10 cellular contexts compared by ENCODE assay signal in genomic region chr16:11557811-11558210, GRCh38. TPM values are rescaled to one million over a fixed set of nuclear protein-coding genes. Genes with fewer than 3 reads are reported as not detected.
DNase-seq lines count a peak whose midpoint lies in the region; ATAC-seq and TF ChIP-seq lines count a peak whose summit lies in the region.
"Had no signal": no experiment of that assay in that cellular context is flagged by ENCODE, and none has a peak within 500 bp of the region (broad histone marks: within the 10 kb centered on the region; RNA-seq: fewer than 3 reads in every experiment).

No MANE protein-coding gene starts in this region.

- ATAC-seq in CD8-positive, alpha-beta T cell: no peak
- no peak for ATAC-seq in HG03354 (IDR thresholded peaks at IDR 0.05; ENCODE audit: poor library complexity, severe bottlenecking, unreplicated experiment)
- ATAC-seq: activated naive CD4-positive, alpha-beta T cell treated with anti-CD3 and anti-CD28 coated beads, Interleukin-2, amount 50 U/mL, for 72 hours had no signal

- peaks cover 68% of the 10 kb centered on the region for H3K4me1 ChIP-seq in CD8-positive, alpha-beta T cell (ENCODE audit: insufficient read depth, low read length)
- peaks cover 75% of the 10 kb centered on the region for H3K4me1 ChIP-seq in left ventricle myocardium inferior

- TF ChIP-seq CTCF in CD8-positive, alpha-beta T cell (IDR thresholded peaks at IDR 0.05): no peak
- TF ChIP-seq CTCF in left ventricle myocardium inferior (IDR thresholded peaks at IDR 0.05; ENCODE audit: borderline replicate concordance): no peak

- H3K27ac Mint-ChIP-seq in CD8-positive, alpha-beta T cell: peak overlapping the region; percentile 93
- H3K27ac Mint-ChIP-seq in activated CD4-positive, alpha-beta memory T cell treated with anti-CD3 and anti-CD28 coated beads for 36 hours: peak overlapping the region; percentile 33

- CTCF ChIA-PET in CD8-positive, alpha-beta T cell (lab: Charles Lee): interaction anchor here (0.5 to 0.9 kb wide), 2 partner anchors 26 to 59 kb away, joined by 3 to 7 read pairs; no protein-coding TSS in a partner anchor
- CTCF ChIA-PET in activated CD4-positive, alpha-beta memory T cell treated with anti-CD3 and anti-CD28 coated beads for 36 hours (lab: Charles Lee): no interaction called here

- no peaks in the 10 kb centered on the region for H3K27me3 Mint-ChIP-seq in CD8-positive, alpha-beta T cell (ENCODE audit: low read depth)
- H3K27me3 Mint-ChIP-seq in activated CD4-positive, alpha-beta memory T cell treated with anti-CD3 and anti-CD28 coated beads for 36 hours: no peaks in the 10 kb centered on the region

- peaks cover 59% of the 10 kb centered on the region for H3K36me3 Mint-ChIP-seq in CD8-positive, alpha-beta T cell
- peaks cover 33% of the 10 kb centered on the region for H3K36me3 Mint-ChIP-seq in activated CD4-positive, alpha-beta memory T cell treated with anti-CD3 and anti-CD28 coated beads for 36 hours

- H3K9me3 Mint-ChIP-seq in CD8-positive, alpha-beta T cell: no peaks in the 10 kb centered on the region
- H3K9me3 Mint-ChIP-seq in activated CD4-positive, alpha-beta memory T cell treated with anti-CD3 and anti-CD28 coated beads for 36 hours: no peaks in the 10 kb centered on the region

- peak overlapping the region; percentile 60 for H3K27ac ChIP-seq in CD8-positive, alpha-beta T cell (ENCODE audit: low read depth, low read length)
- peak overlapping the region; percentile 57 for H3K27ac ChIP-seq in left ventricle myocardium inferior (replicated peaks)

- intact Hi-C loops in CD8-positive, alpha-beta T cell (cut with DNase I, micrococcal nuclease): loop anchor here in 1 of 2 experiments (2.0 kb wide), 1 partner anchor 15 kb away; no protein-coding TSS in a partner anchor
- intact Hi-C loops in activated CD4-positive, alpha-beta memory T cell treated with anti-CD3 and anti-CD28 coated beads for 36 hours (cut with micrococcal nuclease): no loop called here
- intact Hi-C loops in left ventricle myocardium inferior (cut with micrococcal nuclease): no loop called here

- peaks cover 37% of the 10 kb centered on the region for H3K36me3 ChIP-seq in CD8-positive, alpha-beta T cell (ENCODE audit: insufficient read depth, low read length)
- peaks cover 29% of the 10 kb centered on the region for H3K36me3 ChIP-seq in left ventricle myocardium inferior

- DNase-seq in CD8-positive, alpha-beta T cell: no peak
- no peak for DNase-seq in activated CD4-positive, alpha-beta memory T cell treated with anti-CD3 and anti-CD28 coated beads for 36 hours
- peak; percentile 65 for DNase-seq in left ventricle myocardium inferior
- DNase-seq in pons (ENCODE audit: low spot score): peak; percentile 97
- DNase-seq in retina: no peak
- DNase-seq in ureter (ENCODE audit: low spot score): no peak
- DNase-seq in GDM1 (lab: John Stamatoyannopoulos, UW): no peak
- DNase-seq: NCI-H510A had no signal

- POLR2A ChIA-PET in CD8-positive, alpha-beta T cell (lab: Charles Lee): interaction anchor here (0.5 to 2.8 kb wide), 4 partner anchors 10 to 112 kb away, joined by 3 to 8 read pairs (median 3); partner anchors contain the start of gene LITAF
- POLR2A ChIA-PET in activated CD4-positive, alpha-beta memory T cell treated with anti-CD3 and anti-CD28 coated beads for 36 hours (lab: Charles Lee): no interaction called here

- no peaks in the 10 kb centered on the region for H3K9me3 ChIP-seq in CD8-positive, alpha-beta T cell (ENCODE audit: low read length)
- peaks cover 10% of the 10 kb centered on the region for H3K9me3 ChIP-seq in left ventricle myocardium inferior (replicated peaks)

- no peak overlapping the region for H3K4me3 ChIP-seq in CD8-positive, alpha-beta T cell (ENCODE audit: low read depth, low read length)
- H3K4me3 ChIP-seq in left ventricle myocardium inferior: no peak overlapping the region

- peak overlapping the region; percentile 31 for H3K4me3 Mint-ChIP-seq in CD8-positive, alpha-beta T cell
- H3K4me3 Mint-ChIP-seq in activated CD4-positive, alpha-beta memory T cell treated with anti-CD3 and anti-CD28 coated beads for 36 hours: no peak overlapping the region

- H3K27me3 ChIP-seq in CD8-positive, alpha-beta T cell (ENCODE audit: insufficient read depth, low read length): no peaks in the 10 kb centered on the region
- H3K27me3 ChIP-seq in left ventricle myocardium inferior (ENCODE audit: low read depth): no peaks in the 10 kb centered on the region

- H3K4me1 Mint-ChIP-seq in CD8-positive, alpha-beta T cell (ENCODE audit: low read depth): peaks cover 76% of the 10 kb centered on the region
- H3K4me1 Mint-ChIP-seq in activated CD4-positive, alpha-beta memory T cell treated with anti-CD3 and anti-CD28 coated beads for 36 hours (ENCODE audit: low read depth): peaks cover 59% of the 10 kb centered on the region

RNA-seq across cellular contexts. Expression of gene LITAF, which starts 28.9 kb away (rescaled TPM):
- 100 to 1,000 TPM; 543 TPM for total RNA-seq in CD8-positive, alpha-beta T cell
- total RNA-seq in activated CD4-positive, alpha-beta memory T cell treated with anti-CD3 and anti-CD28 coated beads for 36 hours: 100 to 1,000 TPM; 130 to 134 TPM
- 55.6 TPM for total RNA-seq in left ventricle myocardium inferior
- total RNA-seq in ureter: 160 TPM

Comparison
In these comparisons a context has a peak if more than half of its experiments do, and no peak if none do; other contexts are left out.
1. DNase-seq: peak in left ventricle myocardium inferior (single experiment) and pons (single experiment); none in CD8-positive, alpha-beta T cell (0 of 7), activated CD4-positive, alpha-beta memory T cell treated with anti-CD3 and anti-CD28 coated beads for 36 hours (single experiment), retina (single experiment), ureter (single experiment) and GDM1 (single experiment).